ENCODE assay signal across 30 cellular contexts in the genomic region with DNA sequence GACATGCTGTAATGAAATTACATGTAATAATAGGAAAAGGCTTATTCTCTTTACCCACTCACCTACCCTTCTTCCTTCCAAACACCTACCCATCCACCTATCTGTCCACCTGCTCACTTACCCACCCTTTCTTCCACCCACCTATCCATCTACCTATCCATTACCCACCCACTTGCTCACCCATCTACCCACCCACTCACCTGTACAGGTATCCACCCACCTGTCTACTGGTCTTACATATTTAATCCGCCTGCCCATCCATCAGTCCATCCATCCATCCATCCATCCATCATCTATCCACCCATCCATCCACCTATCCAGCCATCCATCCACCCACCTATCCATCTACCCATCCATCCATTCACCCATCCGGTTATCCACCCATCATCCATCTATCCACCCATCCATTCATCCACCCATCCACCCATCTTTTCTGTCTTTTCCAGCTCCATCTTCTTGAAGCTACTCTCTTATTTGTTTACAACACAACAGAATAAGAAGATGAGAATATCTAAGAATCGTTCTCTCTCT.
"Had no signal": no experiment of that assay in that cellular context is flagged by ENCODE, and none has a peak within 500 bp of the region (broad histone marks: within the 10 kb centered on the region; RNA-seq: fewer than 3 reads in every experiment).

No MANE protein-coding gene starts in this region.

- H3K36me3 ChIP-seq: adrenal gland, ascending aorta had no signal

- H3K27ac ChIP-seq: adrenal gland, ascending aorta, VCaP had no signal

- H3K4me3 ChIP-seq: adrenal gland, ascending aorta had no signal

- ATAC-seq: activated CD8-positive, alpha-beta T cell treated with anti-CD3 and anti-CD28 coated beads for 36 hours; activated naive CD4-positive, alpha-beta T cell treated with anti-CD3 and anti-CD28 coated beads, Interleukin-2, amount 50 U/mL, for 72 hours; activated T-cell treated with anti-CD3 and anti-CD28 coated beads, Interleukin-2, amount 50 U/mL, for 4 hours; activated T-cell treated with anti-CD3 and anti-CD28 coated beads, Interleukin-2, amount 50 U/mL, for 72 hours; activated T-helper 17 cell treated with anti-CD3 and anti-CD28 coated beads, Interleukin-2, amount 50 U/mL, for 72 hours had no signal

- H3K27me3 ChIP-seq: adrenal gland, ascending aorta had no signal

- FAIRE-seq: TTC549 had no signal

- H3K4me1 ChIP-seq: adrenal gland, ascending aorta had no signal

- H3K9me3 ChIP-seq: adrenal gland, ascending aorta had no signal

- DNase-seq: activated B cell treated with CpG ODN at 0.5 μM for 24 hours; activated CD4-positive, alpha-beta memory T cell treated with anti-CD3 and anti-CD28 coated beads for 36 hours; activated CD4-positive, alpha-beta T cell treated with anti-CD3 and anti-CD28 coated beads for 4 hours; activated CD4-positive, alpha-beta T cell treated with anti-CD3 and anti-CD28 coated beads, Interleukin-2, amount 10 ng/mL, durations not matched to agents 24 days and 14 days; activated CD4-positive, alpha-beta T cell treated with anti-CD3 and anti-CD28 coated beads, Interleukin-2, amount 50 U/mL, for 1 hour; activated CD4-positive, alpha-beta T cell treated with anti-CD3 and anti-CD28 coated beads, Interleukin-2, amount 50 U/mL, for 4 hours; activated CD4-positive, CD25-positive, alpha-beta regulatory T cell treated with anti-CD3 and anti-CD28 coated beads, Interleukin-2, amount 50 U/mL, for 72 hours; activated CD8-positive, alpha-beta memory T cell treated with anti-CD3 and anti-CD28 coated beads, Interleukin-2, amount 50 U/mL, for 4 hours; activated CD8-positive, alpha-beta T cell treated with anti-CD3 and anti-CD28 coated beads for 36 hours; activated effector memory CD4-positive, alpha-beta T cell treated with anti-CD3 and anti-CD28 coated beads, Interleukin-2, amount 50 U/mL, for 16 hours; activated gamma-delta T cell treated with Interleukin-2 at 50 U/mL for 16 hours; activated naive CD4-positive, alpha-beta T cell; activated naive CD4-positive, alpha-beta T cell treated with anti-CD3 and anti-CD28 coated beads for 36 hours; activated naive CD4-positive, alpha-beta T cell treated with anti-CD3 and anti-CD28 coated beads, Interleukin-2, amount 50 U/mL, for 16 hours; activated naive CD8-positive, alpha-beta T cell treated with anti-CD3 and anti-CD28 coated beads for 36 hours; activated T-cell treated with anti-CD3 and anti-CD28 coated beads for 4 hours; activated T-cell treated with anti-CD3 and anti-CD28 coated beads, Interleukin-2, amount 50 U/mL, for 1 hour; activated T-cell treated with anti-CD3 and anti-CD28 coated beads, Interleukin-2, amount 50 U/mL, for 4 hours; activated T-cell treated with anti-CD3 and anti-CD28 coated beads, Interleukin-2, amount 50 U/mL, for 72 hours; adrenal gland; amniotic stem cell; cerebellar nuclear complex; T-helper 1 cell; T-helper 2 cell; T-helper 9 cell had no signal
